ENCODE assay signal across 9 cellular contexts in the genomic region with DNA sequence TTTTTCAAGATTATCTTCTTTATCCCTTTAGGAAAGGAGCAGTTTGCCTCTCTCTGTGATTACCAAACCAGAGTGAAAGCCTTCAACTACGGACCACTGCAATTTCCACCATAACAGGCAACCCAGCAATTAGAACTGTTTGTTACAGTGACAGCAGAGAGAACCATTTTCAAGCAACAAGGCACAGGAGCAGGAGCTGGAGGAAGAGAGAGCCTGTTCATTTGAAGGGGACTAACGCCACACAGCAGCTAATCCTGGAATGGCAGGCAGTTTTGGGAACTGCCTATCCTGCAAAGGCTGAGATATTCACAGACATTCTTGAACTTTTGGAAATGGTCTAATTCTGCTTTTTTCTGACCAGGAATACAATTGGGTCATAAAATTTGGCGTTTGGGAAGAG.
A peak's percentile ranks its signal among the peaks of the same experiment; 100 is the strongest.
DNase-seq lines count a peak whose midpoint lies in the region; ATAC-seq and TF ChIP-seq lines count a peak whose summit lies in the region.
"Had no signal": no experiment of that assay in that cellular context is flagged by ENCODE, and none has a peak within 500 bp of the region (broad histone marks: within the 10 kb centered on the region; RNA-seq: fewer than 3 reads in every experiment).

No MANE protein-coding gene starts in this region.

- no peaks in the 10 kb centered on the region; the same call in 1 of the 2 replicates for H3K27me3 Mint-ChIP-seq in H9 (ENCODE audit: low read depth)

- TF ChIP-seq CTCF in H9 (conservative IDR thresholded peaks at IDR 0.05) (peak; percentile 82), colonic mucosa (IDR thresholded peaks at IDR 0.05) (peak; percentile 41), uterus (IDR thresholded peaks at IDR 0.05) (no peak)

- H3K4me1 Mint-ChIP-seq in H9: peaks cover 3 to 4% of the 10 kb centered on the region in 2 experiments; a peak in 3 of 4 replicates

- no peak overlapping the region for H4K8ac ChIP-seq in H9 (replicated peaks; ENCODE audit: insufficient read length, low read depth, low read length)

- WGBS in H9 (ENCODE audit: extremely low coverage, insufficient read length, low lambda C conversion rate): no CpG with 5 or more reads among the region's 3 CpGs

- no peak overlapping the region for H3K4me3 Mint-ChIP-seq in H9

- no peak overlapping the region for H3K4ac ChIP-seq in H9 (ENCODE audit: low read depth, low read length)

- H3K56ac ChIP-seq in H9 (ENCODE audit: insufficient read length, low read depth, low read length): no peak overlapping the region

- H2AFZ ChIP-seq in H9 (ENCODE audit: low read length): no peak overlapping the region

- H3K27me3 ChIP-seq in H9 (ENCODE audit: insufficient read depth, low read length) (no peaks in the 10 kb centered on the region), colonic mucosa (no peaks in the 10 kb centered on the region), uterus (no peaks in the 10 kb centered on the region)

- no peak overlapping the region for H3T11ph ChIP-seq in H9 (ENCODE audit: low read length)

- no peak overlapping the region for H4K5ac ChIP-seq in H9 (ENCODE audit: insufficient read length, low read depth, low read length)

- H3K79me2 ChIP-seq in H9 (ENCODE audit: insufficient read depth, low read length): no peaks in the 10 kb centered on the region

- no peak overlapping the region for H2BK20ac ChIP-seq in H9 (ENCODE audit: low read depth, low read length, poor library complexity, severe bottlenecking)

- no peaks in the 10 kb centered on the region for H3K36me3 ChIP-seq in colonic mucosa
- no peaks in the 10 kb centered on the region for H3K36me3 ChIP-seq in uterus

- H3K27ac Mint-ChIP-seq in H9: no peak overlapping the region

- no peaks in the 10 kb centered on the region for H3K79me1 ChIP-seq in H9 (ENCODE audit: insufficient read depth, low read depth, low read length, poor library complexity, severe bottlenecking)

- H3K27ac ChIP-seq in H9 (ENCODE audit: insufficient read length, low read depth, low read length) (no peak overlapping the region), colonic mucosa (no peak overlapping the region), uterus (no peak overlapping the region)

- H3K14ac ChIP-seq in H9 (ENCODE audit: insufficient read depth, low read length): no peak overlapping the region

- H3K23ac ChIP-seq in H9 (ENCODE audit: insufficient read length, low read depth, low read length): no peak overlapping the region

- no peaks in the 10 kb centered on the region for H4K20me1 ChIP-seq in H9 (ENCODE audit: control insufficient read depth, insufficient read depth, insufficient read length)

- ATAC-seq in HG02798 (IDR thresholded peaks at IDR 0.05; ENCODE audit: poor library complexity, unreplicated experiment): no peak

- no peak overlapping the region for H2AK5ac ChIP-seq in H9 (ENCODE audit: insufficient read length, low read length)

- no peaks in the 10 kb centered on the region for H3K36me3 Mint-ChIP-seq in H9 (ENCODE audit: insufficient read depth in 1 of 3, low read depth in 3 of 3)

- no peak overlapping the region for H2BK5ac ChIP-seq in H9 (ENCODE audit: insufficient read length, low read length)

- intact Hi-C loops in colonic mucosa (cut with DNase I): no loop called here
- intact Hi-C loops in uterus (cut with DNase I; ENCODE audit: low total_unique reads): no loop called here

- H3K23me2 ChIP-seq in H9 (ENCODE audit: insufficient read length, low read depth, low read length, poor library complexity, severe bottlenecking): no peaks in the 10 kb centered on the region

- H3K9ac ChIP-seq in H9 (ENCODE audit: extremely low read depth, insufficient read length, low read length) (no peak overlapping the region), colonic mucosa (ENCODE audit: low read depth in 2 of 2, low read length in 2 of 2) (no peak overlapping the region)

- H2BK120ac ChIP-seq in H9 (ENCODE audit: low read depth, low read length, poor library complexity, severe bottlenecking): no peak overlapping the region

- no peak overlapping the region for H3K4me3 ChIP-seq in colonic mucosa
- no peak overlapping the region for H3K4me3 ChIP-seq in uterus

- no peak overlapping the region for H4K91ac ChIP-seq in H9 (ENCODE audit: insufficient read length, low read depth, low read length)

- no peak for TF ChIP-seq POLR2A in uterus (IDR thresholded peaks at IDR 0.05)

- H3K4me2 ChIP-seq in H9 (ENCODE audit: insufficient read depth, insufficient read length, low read length): no peak overlapping the region

- no peak overlapping the region for H3K18ac ChIP-seq in H9 (ENCODE audit: insufficient read length, low read depth, low read length)

- no peaks in the 10 kb centered on the region for H3K4me1 ChIP-seq in H9 (ENCODE audit: insufficient read depth, low read length)
- H3K4me1 ChIP-seq in colonic mucosa: no peaks in the 10 kb centered on the region
- H3K4me1 ChIP-seq in uterus: no peaks in the 10 kb centered on the region

- no peak overlapping the region for H2BK12ac ChIP-seq in H9 (ENCODE audit: insufficient read length, low read depth, low read length)

- no peak overlapping the region for H2BK15ac ChIP-seq in H9 (ENCODE audit: low read depth, low read length)

- H3K9me3 ChIP-seq in H9 (ENCODE audit: control insufficient read depth, low read depth, low read length) (no peaks in the 10 kb centered on the region), colonic mucosa (no peaks in the 10 kb centered on the region), uterus (no peaks in the 10 kb centered on the region)

- peak; percentile 47 for DNase-seq in H9
- DNase-seq in NCI-H226: peak; percentile 1
- DNase-seq in colonic mucosa: peak; percentile 24
- DNase-seq in occipital lobe (lab: John Stamatoyannopoulos, UW): peak; percentile 9
- no peak for DNase-seq in activated CD4-positive, alpha-beta T cell treated with anti-CD3 and anti-CD28 coated beads for 4 hours
- DNase-seq in cerebellar nuclear complex (lab: John Stamatoyannopoulos, UW): no peak
- DNase-seq in uterus: no peak
- DNase-seq: MV-4-11 had no signal

- H3K9me3 Mint-ChIP-seq in H9: no peaks in the 10 kb centered on the region

Comparison
In these comparisons a context has a peak if more than half of its experiments do, and no peak if none do; other contexts are left out.
1. DNase-seq: peak in H9 (single experiment), NCI-H226 (single experiment), colonic mucosa (single experiment) and occipital lobe (single experiment); none in activated CD4-positive, alpha-beta T cell treated with anti-CD3 and anti-CD28 coated beads for 4 hours (0 of 2), cerebellar nuclear complex (0 of 2) and uterus (0 of 2).
2. CTCF ChIP-seq: peak in H9 (single experiment) and colonic mucosa (single experiment); none in uterus (0 of 4).